In the genomic region with DNA sequence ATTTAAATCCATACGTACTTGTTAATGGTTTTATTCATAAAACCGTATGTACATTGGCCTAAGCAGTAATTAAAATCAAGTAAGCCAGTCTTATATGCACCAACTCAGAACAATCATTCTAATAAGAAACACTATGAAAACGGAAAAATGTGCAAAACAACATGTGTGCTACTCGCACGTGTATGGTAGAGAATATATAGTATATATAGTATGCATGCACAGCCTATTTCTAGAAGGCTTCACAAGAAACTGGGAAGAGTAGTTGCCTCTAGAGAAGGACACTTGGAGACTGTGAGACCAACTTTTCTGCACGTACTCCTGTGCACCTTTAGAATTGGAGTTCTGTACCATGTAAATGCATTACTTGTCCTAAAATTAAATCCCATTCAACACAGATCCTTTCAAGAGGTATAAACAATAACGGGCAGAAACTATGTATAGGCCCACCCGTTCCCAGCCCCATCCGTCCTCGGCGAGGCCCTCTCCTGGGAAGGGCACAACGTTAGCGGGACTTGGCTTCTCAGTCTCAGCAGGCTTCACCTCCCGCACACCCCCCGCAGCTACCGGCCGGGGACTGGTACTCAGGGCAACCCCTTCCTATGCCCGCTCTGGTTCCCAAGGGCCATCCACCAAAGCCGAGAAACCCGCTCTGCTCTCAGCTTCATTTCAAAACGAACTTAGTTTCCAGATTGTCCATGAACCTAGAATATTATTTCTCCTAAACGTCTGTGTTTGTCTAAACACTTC, we compare ENCODE assay signal across 11 cellular contexts. TPM values are rescaled to one million over a fixed set of nuclear protein-coding genes. Genes with fewer than 3 reads are reported as not detected.
DNase-seq lines count a peak whose midpoint lies in the region; ATAC-seq, FAIRE-seq and TF ChIP-seq lines count a peak whose summit lies in the region.
"Had no signal": no experiment of that assay in that cellular context is flagged by ENCODE, and none has a peak within 500 bp of the region (broad histone marks: within the 10 kb centered on the region; RNA-seq: fewer than 3 reads in every experiment).

No MANE protein-coding gene starts in this region.

- no peak overlapping the region; the same call in 1 of the 2 replicates for H3K9ac ChIP-seq in iPS-20b (ENCODE audit: low read depth, low read length)

- WGBS in small intestine, 3 donors: 79 to 83% (median 82%) methylated on average over 22 of the region's 22 CpGs

- no peak for DNase-seq in HFF-Myc (ENCODE audit: extremely low read depth, low read depth)
- no peak for DNase-seq in astrocyte of the cerebellum (ENCODE audit: low read depth)
- DNase-seq in gastrocnemius medialis: no peak
- no peak for DNase-seq in NCI-H2227 treated with DMSO at 0.1 percent for 48 hours (lab: John Stamatoyannopoulos, UW)
- DNase-seq in activated CD4-positive, CD25-positive, alpha-beta regulatory T cell treated with anti-CD3 and anti-CD28 coated beads, Interleukin-2, amount 50 U/mL, for 72 hours: no peak
- DNase-seq in small intestine: no peak
- DNase-seq: activated naive CD4-positive, alpha-beta T cell treated with anti-CD3 and anti-CD28 coated beads, Interleukin-2, amount 50 U/mL, for 16 hours had no signal

- H3K4me3 ChIP-seq in HFF-Myc (replicated peaks; ENCODE audit: low read depth, low read length): peak overlapping the region; percentile 61
- H3K4me3 ChIP-seq in astrocyte of the cerebellum (ENCODE audit: low read depth, low read length): peak overlapping the region; percentile 68
- H3K4me3 ChIP-seq in iPS-20b (ENCODE audit: low read length): peak overlapping the region; percentile 71
- peak overlapping the region; percentile 60 to 71 (median 66) for H3K4me3 ChIP-seq in gastrocnemius medialis
- no peak overlapping the region for H3K4me3 ChIP-seq in small intestine (ENCODE audit: low read depth in 1 of 2, low read length in 2 of 2)

- in situ Hi-C loops in astrocyte of the cerebellum (cut with HindIII; ENCODE audit: low sequenced_read_pairs) (no loop called here), gastrocnemius medialis (cut with MboI; ENCODE audit: low sequenced_read_pairs in 4 of 4) (no loop called here)

- no peak for ATAC-seq in gastrocnemius medialis

- no peak for FAIRE-seq in small intestine (lab: Jason Lieb, UNC)
- FAIRE-seq: GM18507 had no signal

- H3K36me3 ChIP-seq in iPS-20b (ENCODE audit: insufficient read depth, low read depth, low read length): no peaks in the 10 kb centered on the region
- no peaks in the 10 kb centered on the region for H3K36me3 ChIP-seq in gastrocnemius medialis
- no peaks in the 10 kb centered on the region for H3K36me3 ChIP-seq in small intestine (ENCODE audit: control insufficient read depth in 2 of 2, insufficient read depth in 2 of 2, low read length in 2 of 2)
- H3K36me3 ChIP-seq: neutrophil, Peyer's patch had no signal

- intact Hi-C loops in gastrocnemius medialis (cut with DNase I; ENCODE audit: low total_unique reads): loop anchor here (1.0 to 2.0 kb wide), 4 partner anchors 29 to 167 kb away; a partner anchor contains a TSS

- no peak for TF ChIP-seq CTCF in HFF-Myc (IDR thresholded peaks at IDR 0.05; ENCODE audit: low read depth, low read length, missing control alignments)
- no peak for TF ChIP-seq CTCF in astrocyte of the cerebellum (IDR thresholded peaks at IDR 0.05; ENCODE audit: low read depth, low read length, missing control alignments)
- no peak for TF ChIP-seq CTCF in gastrocnemius medialis (IDR thresholded peaks at IDR 0.05 in 4 of 5, conservative IDR thresholded peaks at IDR 0.05 in 1 of 5)

- H3K4me1 ChIP-seq in iPS-20b (ENCODE audit: insufficient read depth, low read length): peaks cover 18% of the 10 kb centered on the region
- peaks cover 5 to 14% of the 10 kb centered on the region in 2 donors for H3K4me1 ChIP-seq in gastrocnemius medialis
- H3K4me1 ChIP-seq in small intestine (ENCODE audit: control insufficient read depth in 2 of 2, insufficient read depth in 1 of 2, low read depth in 1 of 2, low read length in 1 of 2): no peaks in the 10 kb centered on the region

- H3K9me3 ChIP-seq in iPS-20b (ENCODE audit: insufficient read depth, low read depth, low read length) (no peaks in the 10 kb centered on the region), gastrocnemius medialis (no peaks in the 10 kb centered on the region), small intestine (ENCODE audit: control insufficient read depth, low read depth) (no peaks in the 10 kb centered on the region)
- H3K9me3 ChIP-seq: neutrophil, Peyer's patch had no signal

- H3K27ac ChIP-seq in iPS-20b (ENCODE audit: low read length) (no peak overlapping the region), gastrocnemius medialis (peak overlapping the region; percentile 78 to 98 (median 89)), small intestine (ENCODE audit: low read depth in 1 of 2, low read length in 1 of 2) (no peak overlapping the region)
- H3K27ac ChIP-seq: neutrophil had no signal

- no peak for TF ChIP-seq POLR2A in gastrocnemius medialis (IDR thresholded peaks at IDR 0.05)

- H3K27me3 ChIP-seq in iPS-20b (ENCODE audit: insufficient read depth, low read length): peaks cover 24% of the 10 kb centered on the region
- no peaks in the 10 kb centered on the region for H3K27me3 ChIP-seq in gastrocnemius medialis
- H3K27me3 ChIP-seq in small intestine (ENCODE audit: control insufficient read depth in 2 of 2, insufficient read depth in 2 of 2, low read length in 2 of 2): no peaks in the 10 kb centered on the region
- H3K27me3 ChIP-seq: Peyer's patch had no signal

RNA-seq across cellular contexts. Expression of a gene that starts 2.0 kb away (rescaled TPM):
- total RNA-seq in gastrocnemius medialis: 1 to 10 TPM; 2.0 to 9.4 (median 5.5) TPM
- polyA plus RNA-seq in small intestine: 10 to 100 TPM in 2 of 3 donors, 1 to 10 TPM in 1; 8.5 to 17.4 (median 10.8) TPM

RNA-seq across cellular contexts. Expression of a gene that starts 37.5 kb away (rescaled TPM):
- 10 to 100 TPM; 16.9 to 29.4 (median 23.8) TPM for total RNA-seq in gastrocnemius medialis
- 1 to 10 TPM; 3.1 to 7.6 (median 6.7) TPM for polyA plus RNA-seq in small intestine

Comparison
In these comparisons a context has a peak if more than half of its experiments do, and no peak if none do; other contexts are left out.
1. H3K4me3 ChIP-seq: peak in HFF-Myc (single experiment), astrocyte of the cerebellum (single experiment), iPS-20b (single experiment) and gastrocnemius medialis (4 of 4); none in small intestine (0 of 2).
2. H3K27ac ChIP-seq: peak in gastrocnemius medialis (4 of 4); none in iPS-20b (single experiment) and small intestine (0 of 2).